8 cellular contexts compared by ENCODE assay signal in the genomic region with DNA sequence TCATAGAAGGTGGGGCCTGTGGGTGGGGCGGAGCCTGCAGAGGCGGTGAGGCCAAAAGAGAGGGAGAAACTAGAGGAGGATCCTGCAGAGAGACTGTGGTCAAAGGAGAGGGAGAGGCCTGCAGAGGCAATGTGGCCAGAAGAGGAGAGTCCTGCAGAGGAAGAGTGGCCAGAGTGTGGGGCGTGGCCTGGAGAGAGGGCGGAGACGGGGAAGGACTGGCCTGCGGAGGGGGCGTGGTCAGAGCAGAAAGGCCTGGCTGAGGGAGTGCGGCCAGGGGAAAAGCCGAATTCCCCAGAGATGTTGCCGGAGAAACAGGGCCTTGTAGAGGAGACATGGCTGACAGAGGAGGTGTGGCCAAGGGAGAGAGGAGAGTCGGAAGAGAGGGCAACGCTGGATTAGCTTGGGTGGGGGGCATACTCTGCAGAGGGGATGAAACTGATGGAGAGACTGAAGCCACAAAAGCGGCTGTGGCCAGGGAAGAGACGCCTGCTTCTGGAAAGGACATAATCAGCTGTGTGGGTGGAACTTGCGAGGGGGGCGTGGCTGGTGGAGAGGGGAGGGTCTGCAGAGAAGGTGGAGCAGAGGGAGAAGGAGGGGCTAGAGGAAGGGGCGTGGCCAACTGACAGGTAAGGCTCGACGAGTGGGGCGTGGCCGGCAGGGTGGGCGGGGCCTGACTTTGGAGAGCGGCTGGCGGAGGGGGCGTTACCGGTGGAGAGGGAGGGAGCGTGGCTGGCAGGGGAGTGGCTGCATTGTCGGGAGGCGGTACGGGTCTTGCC. TPM values are rescaled to one million over a fixed set of nuclear protein-coding genes. Genes with fewer than 3 reads are reported as not detected.
A peak's percentile ranks its signal among the peaks of the same experiment; 100 is the strongest.
DNase-seq lines count a peak whose midpoint lies in the region; ATAC-seq, FAIRE-seq and TF ChIP-seq lines count a peak whose summit lies in the region.

No MANE protein-coding gene starts in this region.

- TF ChIP-seq POLR2A in GM12892 (IDR thresholded peaks at IDR 0.05; ENCODE audit: low read depth, low read length): no peak

- FAIRE-seq in GM12892 (lab: Jason Lieb, UNC): peak; percentile 68
- peak; percentile 64 for FAIRE-seq in keratinocyte (lab: Jason Lieb, UNC)

- H3K4me2 ChIP-seq in keratinocyte (ENCODE audit: control insufficient read depth, extremely low read depth, insufficient read depth, low read depth, low read length): peak overlapping the region; percentile 89

- peaks cover 17% of the 10 kb centered on the region for H3K4me1 ChIP-seq in keratinocyte (ENCODE audit: control insufficient read depth, extremely low read depth, insufficient read depth, low read length)

- H3K27ac ChIP-seq in keratinocyte (ENCODE audit: control insufficient read depth, insufficient read depth, low read length): peak overlapping the region; percentile 73

- H3K27me3 ChIP-seq in keratinocyte (ENCODE audit: control insufficient read depth, extremely low read depth, insufficient read depth, low read length): peaks cover 38% of the 10 kb centered on the region

- H3K9me1 ChIP-seq in keratinocyte (ENCODE audit: control insufficient read depth, extremely low read depth, insufficient read depth, low read length): no peaks in the 10 kb centered on the region

- no peaks in the 10 kb centered on the region for H3K9me3 ChIP-seq in keratinocyte (ENCODE audit: control insufficient read depth, low read depth, low read length)

- TF ChIP-seq CTCF in cardiac fibroblast (IDR thresholded peaks at IDR 0.05; ENCODE audit: low read depth, low read length) (no peak), keratinocyte (optimal IDR thresholded peaks at IDR 0.05 in 1 of 3, IDR thresholded peaks at IDR 0.05 in 1 of 3, conservative IDR thresholded peaks at IDR 0.05 in 1 of 3; ENCODE audit: extremely low read depth in 1 of 3, insufficient read depth in 2 of 3, low read length in 3 of 3) (no peak)

- H3K9ac ChIP-seq in keratinocyte (ENCODE audit: control insufficient read depth, extremely low read depth, insufficient read depth, low read length): peak overlapping the region; percentile 43

- peak overlapping the region; percentile 90 for H2AFZ ChIP-seq in keratinocyte (ENCODE audit: control insufficient read depth, low read length)

- H3K79me2 ChIP-seq in keratinocyte (ENCODE audit: control insufficient read depth, insufficient read depth, low read length): no peaks in the 10 kb centered on the region

- dilution Hi-C loops in keratinocyte (cut with MboI; ENCODE audit: extremely low pct_ligation_motif_present, low sequenced_read_pairs): no loop called here

- DNase-seq in GM12892 (ENCODE audit: insufficient read length) (no peak), NCI-H2196 (lab: John Stamatoyannopoulos, UW; ENCODE audit: unreplicated experiment) (peak; percentile 98), cardiac fibroblast (ENCODE audit: low read depth in 2 of 2) (peak; percentile 97), keratinocyte (ENCODE audit: low read depth, low spot score) (peak; percentile 93)
- DNase-seq in activated CD4-positive, CD25-positive, alpha-beta regulatory T cell treated with anti-CD3 and anti-CD28 coated beads, Interleukin-2, amount 50 U/mL, for 16 hours (ENCODE audit: low read depth, low spot score): peak; percentile 55
- DNase-seq in stimulated activated CD4-positive, alpha-beta T cell treated with anti-CD3 and anti-CD28 coated beads, Interleukin-15, amount 100 ng/mL, for 24 hours: peak; percentile 89

- ATAC-seq in GM21528 (IDR thresholded peaks at IDR 0.05; ENCODE audit: low FRiP score, unreplicated experiment): no peak
- no peak for ATAC-seq in GM18909 (IDR thresholded peaks at IDR 0.05; ENCODE audit: poor library complexity, unreplicated experiment)

- H3K4me3 ChIP-seq in cardiac fibroblast (replicated peaks in 1 of 2; ENCODE audit: low read depth in 2 of 2, low read length in 2 of 2) (peak overlapping the region; percentile 31 to 40), keratinocyte (ENCODE audit: control insufficient read depth in 2 of 3, extremely low read depth in 1 of 3, insufficient read depth in 2 of 3, low read depth in 1 of 3, low read length in 3 of 3) (peak overlapping the region; percentile 19 to 62 (median 53))

- H4K20me1 ChIP-seq in keratinocyte (ENCODE audit: control insufficient read depth, extremely low read depth, insufficient read depth, low read length): peaks cover 2% of the 10 kb centered on the region

- H3K36me3 ChIP-seq in keratinocyte (ENCODE audit: control insufficient read depth in 2 of 2, extremely low read depth in 1 of 2, insufficient read depth in 2 of 2, low read length in 2 of 2): no peaks in the 10 kb centered on the region

RNA-seq across cellular contexts. Expression of gene PRR36, which starts 2.5 kb away (rescaled TPM):
- not detected for polyA plus RNA-seq in GM12892 (2012; ENCODE audit: missing spikeins)
- 0.05 TPM in 2 of 3 replicates, not detected in the other for polyA plus RNA-seq in keratinocyte
- not detected for polyA plus RNA-seq in keratinocyte (2011; ENCODE audit: low read depth)
- polyA plus RNA-seq in keratinocyte (2011; cell fraction: cytosol; rRNA removed): 0.04 and 0.08 TPM in 2 replicates
- polyA plus RNA-seq in keratinocyte (2011; cell fraction: nucleus; rRNA removed): 0.04 and 0.07 TPM in 2 replicates
- polyA plus RNA-seq in keratinocyte (2012; ENCODE audit: low replicate concordance): 0.08 and 0.21 TPM in 2 replicates
- not detected in 3 replicates for polyA minus RNA-seq in keratinocyte
- polyA minus RNA-seq in keratinocyte (2011; cell fraction: cytosol; rRNA and poly(A)+ RNA removed): not detected
- not detected in 2 replicates for polyA minus RNA-seq in keratinocyte (2011; cell fraction: nucleus; rRNA and poly(A)+ RNA removed)

RNA-seq across cellular contexts. Expression of gene LRRC8E, which starts 16.6 kb away (rescaled TPM):
- polyA plus RNA-seq in GM12892 (2012; ENCODE audit: missing spikeins): not detected
- polyA plus RNA-seq in keratinocyte: 11.5 to 22.2 TPM (median 13.5 TPM) in 3 replicates
- polyA plus RNA-seq in keratinocyte (2011; ENCODE audit: low read depth): 8.9 TPM
- polyA plus RNA-seq in keratinocyte (2011; cell fraction: cytosol; rRNA removed): 6.2 and 7.4 TPM in 2 replicates
- 23.6 and 28.4 TPM in 2 replicates for polyA plus RNA-seq in keratinocyte (2011; cell fraction: nucleus; rRNA removed)
- 10.5 and 20.0 TPM in 2 replicates for polyA plus RNA-seq in keratinocyte (2012; ENCODE audit: low replicate concordance)
- polyA minus RNA-seq in keratinocyte: 14.7 to 18.5 TPM (median 18.4 TPM) in 3 replicates
- polyA minus RNA-seq in keratinocyte (2011; cell fraction: cytosol; rRNA and poly(A)+ RNA removed): 12.5 TPM
- 25.3 and 31.3 TPM in 2 replicates for polyA minus RNA-seq in keratinocyte (2011; cell fraction: nucleus; rRNA and poly(A)+ RNA removed)

RNA-seq across cellular contexts. Expression of gene MAP2K7, which starts 32.0 kb away (rescaled TPM):
- polyA plus RNA-seq in GM12892 (2012; ENCODE audit: missing spikeins): 10.2 TPM
- 8.4 to 11.7 TPM (median 10.9 TPM) in 3 replicates for polyA plus RNA-seq in keratinocyte
- polyA plus RNA-seq in keratinocyte (2011; ENCODE audit: low read depth): 15.8 TPM
- polyA plus RNA-seq in keratinocyte (2011; cell fraction: cytosol; rRNA removed): 5.2 and 11.4 TPM in 2 replicates
- 18.9 and 22.4 TPM in 2 replicates for polyA plus RNA-seq in keratinocyte (2011; cell fraction: nucleus; rRNA removed)
- polyA plus RNA-seq in keratinocyte (2012; ENCODE audit: low replicate concordance): 14.5 and 18.4 TPM in 2 replicates
- 7.8 to 18.9 TPM (median 8.1 TPM) in 3 replicates for polyA minus RNA-seq in keratinocyte
- polyA minus RNA-seq in keratinocyte (2011; cell fraction: cytosol; rRNA and poly(A)+ RNA removed): 23.4 TPM
- 11.3 and 15.2 TPM in 2 replicates for polyA minus RNA-seq in keratinocyte (2011; cell fraction: nucleus; rRNA and poly(A)+ RNA removed)

RNA-seq across cellular contexts. Expression of gene EVI5L, which starts 41.7 kb away (rescaled TPM):
- 7.0 TPM for polyA plus RNA-seq in GM12892 (2012; ENCODE audit: missing spikeins)
- polyA plus RNA-seq in keratinocyte: 7.5 to 14.8 TPM (median 8.5 TPM) in 3 replicates
- 7.9 TPM for polyA plus RNA-seq in keratinocyte (2011; ENCODE audit: low read depth)
- 13.9 and 14.5 TPM in 2 replicates for polyA plus RNA-seq in keratinocyte (2011; cell fraction: cytosol; rRNA removed)
- polyA plus RNA-seq in keratinocyte (2011; cell fraction: nucleus; rRNA removed): 18.2 and 28.8 TPM in 2 replicates
- 13.3 and 15.3 TPM in 2 replicates for polyA plus RNA-seq in keratinocyte (2012; ENCODE audit: low replicate concordance)
- polyA minus RNA-seq in keratinocyte: 21.3 to 84.7 TPM (median 38.6 TPM) in 3 replicates
- 23.8 TPM for polyA minus RNA-seq in keratinocyte (2011; cell fraction: cytosol; rRNA and poly(A)+ RNA removed)
- polyA minus RNA-seq in keratinocyte (2011; cell fraction: nucleus; rRNA and poly(A)+ RNA removed): 9.5 and 11.1 TPM in 2 replicates

RNA-seq across cellular contexts. Expression of gene TGFBR3L, which starts 42.9 kb away (rescaled TPM):
- polyA plus RNA-seq in GM12892 (2012; ENCODE audit: missing spikeins): not detected
- 0.28 to 0.72 TPM (median 0.68 TPM) in 3 replicates for polyA plus RNA-seq in keratinocyte
- polyA plus RNA-seq in keratinocyte (2011; ENCODE audit: low read depth): 6.7 TPM
- polyA plus RNA-seq in keratinocyte (2011; cell fraction: cytosol; rRNA removed): 0.29 and 1.6 TPM in 2 replicates
- 0.34 and 1.3 TPM in 2 replicates for polyA plus RNA-seq in keratinocyte (2011; cell fraction: nucleus; rRNA removed)
- 1.8 and 10.1 TPM in 2 replicates for polyA plus RNA-seq in keratinocyte (2012; ENCODE audit: low replicate concordance)
- polyA minus RNA-seq in keratinocyte: not detected in 3 replicates
- polyA minus RNA-seq in keratinocyte (2011; cell fraction: cytosol; rRNA and poly(A)+ RNA removed): not detected
- polyA minus RNA-seq in keratinocyte (2011; cell fraction: nucleus; rRNA and poly(A)+ RNA removed): 1.5 TPM in 1 of 2 replicates, not detected in the other
